In the genomic region with DNA sequence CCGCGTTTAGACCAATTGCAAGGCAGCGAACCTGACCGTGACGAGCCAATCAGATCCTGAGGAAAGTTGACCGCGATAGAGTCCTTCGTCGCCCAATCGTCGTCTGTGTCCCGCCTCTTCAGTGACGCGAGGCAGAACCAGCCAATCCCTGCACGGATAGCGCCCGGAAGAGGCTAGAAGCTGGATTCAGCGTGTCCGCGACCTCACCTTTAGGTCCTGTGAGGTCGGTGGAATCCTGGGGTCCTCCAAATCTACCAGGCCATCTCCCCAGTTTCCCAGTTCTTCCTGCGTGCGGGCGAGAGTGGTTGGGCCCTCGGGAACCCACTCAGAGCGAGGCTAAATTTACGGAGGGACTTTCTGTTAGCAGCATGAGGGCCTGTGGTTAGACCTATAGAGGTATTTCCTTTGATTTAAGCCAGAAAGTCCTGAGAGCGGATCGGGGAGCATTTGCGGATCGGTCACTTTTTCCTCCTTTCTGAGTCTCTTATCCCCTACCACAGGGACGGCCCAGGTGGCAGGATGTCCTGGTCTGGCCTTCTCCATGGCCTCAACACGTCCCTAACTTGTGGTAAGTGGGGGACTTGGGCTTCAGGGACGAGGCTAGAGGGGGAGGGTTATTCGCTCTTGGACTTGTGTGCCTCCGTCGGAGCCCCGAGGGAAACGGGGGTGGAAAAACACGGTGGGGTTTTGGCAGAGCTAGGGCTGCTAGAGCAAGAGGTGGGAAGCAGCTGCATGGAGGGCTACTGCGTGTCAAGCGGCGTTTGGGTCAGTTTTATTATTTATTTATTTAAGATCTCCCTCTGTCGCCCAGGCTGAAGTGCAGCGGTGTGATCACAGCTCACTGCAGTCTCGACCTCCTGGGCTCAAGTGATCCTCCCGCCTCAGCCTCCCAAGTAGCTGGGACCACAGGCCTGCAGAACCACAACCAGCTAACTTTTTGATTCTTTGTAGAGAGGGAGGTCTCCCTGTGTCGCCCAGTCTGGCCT, we compare ENCODE assay signal across 1 cellular context.
TF ChIP-seq lines count a peak whose summit lies in the region.

A gene (plus strand): TSS at position 169 of the 986 bp plus-strand sequence. CDS start 351 bp downstream, at position 520.

TF ChIP-seq in HepG2, 621 proteins besides CTCF, POLR2A, EP300 and RAD21 (continued from another document and continues in another):
- TF ChIP-seq ZNF605 (CRISPR knock-in tag; IDR thresholded peaks at IDR 0.05) = peak; percentile 68
- 0 out of 2 replicates have a peak, but pooled peaks have one; percentile 38 for TF ChIP-seq ERF (CRISPR knock-in tag; IDR thresholded peaks at IDR 0.05)
- TF ChIP-seq ZNF501 (CRISPR knock-in tag; IDR thresholded peaks at IDR 0.05) = peak; percentile 20; the same call in 1 of the 2 replicates
- TF ChIP-seq, protein P1, sequence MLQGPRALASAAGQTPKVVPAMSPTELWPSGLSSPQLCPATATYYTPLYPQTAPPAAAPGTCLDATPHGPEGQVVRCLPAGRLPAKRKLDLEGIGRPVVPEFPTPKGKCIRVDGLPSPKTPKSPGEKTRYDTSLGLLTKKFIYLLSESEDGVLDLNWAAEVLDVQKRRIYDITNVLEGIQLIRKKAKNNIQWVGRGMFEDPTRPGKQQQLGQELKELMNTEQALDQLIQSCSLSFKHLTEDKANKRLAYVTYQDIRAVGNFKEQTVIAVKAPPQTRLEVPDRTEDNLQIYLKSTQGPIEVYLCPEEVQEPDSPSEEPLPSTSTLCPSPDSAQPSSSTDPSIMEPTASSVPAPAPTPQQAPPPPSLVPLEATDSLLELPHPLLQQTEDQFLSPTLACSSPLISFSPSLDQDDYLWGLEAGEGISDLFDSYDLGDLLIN (CRISPR knock-in tag; IDR thresholded peaks at IDR 0.05; ENCODE audit: borderline replicate concordance) = 0 out of 2 replicates have a peak, but pooled peaks have one; percentile 60
- 0 out of 2 replicates have a peak, but pooled peaks have one; percentile 19 for TF ChIP-seq ARNT2 (CRISPR knock-in tag; IDR thresholded peaks at IDR 0.05; ENCODE audit: low read depth)
- 0 out of 2 replicates have a peak, but pooled peaks have one; percentile 16 for TF ChIP-seq HDAC1 (CRISPR knock-in tag; IDR thresholded peaks at IDR 0.05)
- peak; percentile 90 for TF ChIP-seq ELF1 (CRISPR knock-in tag; IDR thresholded peaks at IDR 0.05)
- 0 out of 2 replicates have a peak, but pooled peaks have one; percentile 53 for TF ChIP-seq ZNF510 (CRISPR knock-in tag; IDR thresholded peaks at IDR 0.05; ENCODE audit: low read depth)
- TF ChIP-seq NBN (conservative IDR thresholded peaks at IDR 0.05) = no peak
- TF ChIP-seq MTF2 (CRISPR knock-in tag; IDR thresholded peaks at IDR 0.05; ENCODE audit: borderline replicate concordance) = no peak
- no peak; the same call in 1 of the 2 replicates for TF ChIP-seq HDAC2 (CRISPR knock-in tag; IDR thresholded peaks at IDR 0.05)
- no peak; the same call in 1 of the 2 replicates for TF ChIP-seq ELF3 (CRISPR knock-in tag; IDR thresholded peaks at IDR 0.05)
- TF ChIP-seq ZNF83 (CRISPR knock-in tag; IDR thresholded peaks at IDR 0.05; ENCODE audit: borderline replicate concordance) = no peak
- peak; percentile 34; the same call in 1 of the 2 replicates for TF ChIP-seq PHF20 (CRISPR knock-in tag; IDR thresholded peaks at IDR 0.05)
- TF ChIP-seq SP5 (CRISPR knock-in tag; IDR thresholded peaks at IDR 0.05; ENCODE audit: borderline replicate concordance, low read depth) = 0 out of 2 replicates have a peak, but pooled peaks have one; percentile 22
- TF ChIP-seq NR2F6 (IDR thresholded peaks at IDR 0.05) = 0 out of 2 replicates have a peak, but pooled peaks have one; percentile 24
- TF ChIP-seq NR2F6 (CRISPR knock-in tag; IDR thresholded peaks at IDR 0.05) = no peak; the same call in 1 of the 2 replicates
- TF ChIP-seq, protein P2, sequence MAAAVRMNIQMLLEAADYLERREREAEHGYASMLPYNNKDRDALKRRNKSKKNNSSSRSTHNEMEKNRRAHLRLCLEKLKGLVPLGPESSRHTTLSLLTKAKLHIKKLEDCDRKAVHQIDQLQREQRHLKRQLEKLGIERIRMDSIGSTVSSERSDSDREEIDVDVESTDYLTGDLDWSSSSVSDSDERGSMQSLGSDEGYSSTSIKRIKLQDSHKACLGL (CRISPR knock-in tag; IDR thresholded peaks at IDR 0.05) = peak; percentile 38; the same call in 1 of the 2 replicates
- TF ChIP-seq ZBTB42 (CRISPR knock-in tag; IDR thresholded peaks at IDR 0.05) = no peak
- no peak for TF ChIP-seq TBX2 (CRISPR knock-in tag; IDR thresholded peaks at IDR 0.05; ENCODE audit: borderline replicate concordance)
- TF ChIP-seq NAIF1 (CRISPR knock-in tag; IDR thresholded peaks at IDR 0.05; ENCODE audit: borderline replicate concordance) = no peak
- no peak for TF ChIP-seq FOSL2 (CRISPR knock-in tag; IDR thresholded peaks at IDR 0.05)
- TF ChIP-seq, protein P3, sequence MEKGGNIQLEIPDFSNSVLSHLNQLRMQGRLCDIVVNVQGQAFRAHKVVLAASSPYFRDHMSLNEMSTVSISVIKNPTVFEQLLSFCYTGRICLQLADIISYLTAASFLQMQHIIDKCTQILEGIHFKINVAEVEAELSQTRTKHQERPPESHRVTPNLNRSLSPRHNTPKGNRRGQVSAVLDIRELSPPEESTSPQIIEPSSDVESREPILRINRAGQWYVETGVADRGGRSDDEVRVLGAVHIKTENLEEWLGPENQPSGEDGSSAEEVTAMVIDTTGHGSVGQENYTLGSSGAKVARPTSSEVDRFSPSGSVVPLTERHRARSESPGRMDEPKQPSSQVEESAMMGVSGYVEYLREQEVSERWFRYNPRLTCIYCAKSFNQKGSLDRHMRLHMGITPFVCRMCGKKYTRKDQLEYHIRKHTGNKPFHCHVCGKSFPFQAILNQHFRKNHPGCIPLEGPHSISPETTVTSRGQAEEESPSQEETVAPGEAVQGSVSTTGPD (CRISPR knock-in tag; IDR thresholded peaks at IDR 0.05) = no peak
- peak; percentile 15 for TF ChIP-seq ZSCAN21 (CRISPR knock-in tag; IDR thresholded peaks at IDR 0.05; ENCODE audit: borderline replicate concordance)
- TF ChIP-seq, protein P4, sequence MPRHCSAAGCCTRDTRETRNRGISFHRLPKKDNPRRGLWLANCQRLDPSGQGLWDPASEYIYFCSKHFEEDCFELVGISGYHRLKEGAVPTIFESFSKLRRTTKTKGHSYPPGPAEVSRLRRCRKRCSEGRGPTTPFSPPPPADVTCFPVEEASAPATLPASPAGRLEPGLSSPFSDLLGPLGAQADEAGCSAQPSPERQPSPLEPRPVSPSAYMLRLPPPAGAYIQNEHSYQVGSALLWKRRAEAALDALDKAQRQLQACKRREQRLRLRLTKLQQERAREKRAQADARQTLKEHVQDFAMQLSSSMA (CRISPR knock-in tag; IDR thresholded peaks at IDR 0.05) = peak; percentile 88; the same call in 1 of the 2 replicates
- TF ChIP-seq ZNF12 (CRISPR knock-in tag; IDR thresholded peaks at IDR 0.05) = 0 out of 2 replicates have a peak, but pooled peaks have one; percentile 9
- TF ChIP-seq MIXL1 (CRISPR knock-in tag; IDR thresholded peaks at IDR 0.05) = peak; percentile 11; the same call in 1 of the 2 replicates
- 0 out of 2 replicates have a peak, but pooled peaks have one; percentile 32 for TF ChIP-seq ZNF335 (CRISPR knock-in tag; IDR thresholded peaks at IDR 0.05)
- peak; percentile 93 for TF ChIP-seq CREB1 (IDR thresholded peaks at IDR 0.05)
- peak; percentile 94 for TF ChIP-seq CREB1 (CRISPR knock-in tag; IDR thresholded peaks at IDR 0.05)
- 0 out of 2 replicates have a peak, but pooled peaks have one; percentile 15 for TF ChIP-seq EEA1 (CRISPR knock-in tag; IDR thresholded peaks at IDR 0.05; ENCODE audit: borderline replicate concordance)
- TF ChIP-seq RORA (CRISPR knock-in tag; IDR thresholded peaks at IDR 0.05) = no peak
- TF ChIP-seq, protein P5, sequence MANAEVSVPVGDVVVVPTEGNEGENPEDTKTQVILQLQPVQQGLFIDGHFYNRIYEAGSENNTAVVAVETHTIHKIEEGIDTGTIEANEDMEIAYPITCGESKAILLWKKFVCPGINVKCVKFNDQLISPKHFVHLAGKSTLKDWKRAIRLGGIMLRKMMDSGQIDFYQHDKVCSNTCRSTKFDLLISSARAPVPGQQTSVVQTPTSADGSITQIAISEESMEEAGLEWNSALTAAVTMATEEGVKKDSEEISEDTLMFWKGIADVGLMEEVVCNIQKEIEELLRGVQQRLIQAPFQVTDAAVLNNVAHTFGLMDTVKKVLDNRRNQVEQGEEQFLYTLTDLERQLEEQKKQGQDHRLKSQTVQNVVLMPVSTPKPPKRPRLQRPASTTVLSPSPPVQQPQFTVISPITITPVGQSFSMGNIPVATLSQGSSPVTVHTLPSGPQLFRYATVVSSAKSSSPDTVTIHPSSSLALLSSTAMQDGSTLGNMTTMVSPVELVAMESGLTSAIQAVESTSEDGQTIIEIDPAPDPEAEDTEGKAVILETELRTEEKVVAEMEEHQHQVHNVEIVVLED (CRISPR knock-in tag; IDR thresholded peaks at IDR 0.05; ENCODE audit: borderline replicate concordance) = 0 out of 2 replicates have a peak, but pooled peaks have one; percentile 13
- TF ChIP-seq ZNF749 (CRISPR knock-in tag; IDR thresholded peaks at IDR 0.05; ENCODE audit: borderline replicate concordance) = no peak
- TF ChIP-seq IRF2 (CRISPR knock-in tag; IDR thresholded peaks at IDR 0.05) = peak; percentile 12; the same call in 1 of the 2 replicates
- TF ChIP-seq KMT2B (CRISPR knock-in tag; IDR thresholded peaks at IDR 0.05) = peak; percentile 41; the same call in 1 of the 2 replicates
- no peak for TF ChIP-seq SOX6 (IDR thresholded peaks at IDR 0.05)
- no peak for TF ChIP-seq SOX6 (CRISPR knock-in tag; IDR thresholded peaks at IDR 0.05)
- no peak; the same call in 1 of the 2 replicates for TF ChIP-seq KDM5B (CRISPR knock-in tag; IDR thresholded peaks at IDR 0.05; ENCODE audit: borderline replicate concordance)
- peak; percentile 53; the same call in 1 of the 2 replicates for TF ChIP-seq ZNF333 (CRISPR knock-in tag; IDR thresholded peaks at IDR 0.05; ENCODE audit: borderline replicate concordance)
- no peak for TF ChIP-seq TRIM24 (CRISPR knock-in tag; IDR thresholded peaks at IDR 0.05)
- no peak for TF ChIP-seq HOXA9 (CRISPR knock-in tag; IDR thresholded peaks at IDR 0.05; ENCODE audit: borderline replicate concordance)
- no peak for TF ChIP-seq POLR2AphosphoS2 (IDR thresholded peaks at IDR 0.05; ENCODE audit: low read depth, low read length)
- peak; percentile 95 for TF ChIP-seq NFYC (CRISPR knock-in tag; IDR thresholded peaks at IDR 0.05)
- TF ChIP-seq, protein P6, sequence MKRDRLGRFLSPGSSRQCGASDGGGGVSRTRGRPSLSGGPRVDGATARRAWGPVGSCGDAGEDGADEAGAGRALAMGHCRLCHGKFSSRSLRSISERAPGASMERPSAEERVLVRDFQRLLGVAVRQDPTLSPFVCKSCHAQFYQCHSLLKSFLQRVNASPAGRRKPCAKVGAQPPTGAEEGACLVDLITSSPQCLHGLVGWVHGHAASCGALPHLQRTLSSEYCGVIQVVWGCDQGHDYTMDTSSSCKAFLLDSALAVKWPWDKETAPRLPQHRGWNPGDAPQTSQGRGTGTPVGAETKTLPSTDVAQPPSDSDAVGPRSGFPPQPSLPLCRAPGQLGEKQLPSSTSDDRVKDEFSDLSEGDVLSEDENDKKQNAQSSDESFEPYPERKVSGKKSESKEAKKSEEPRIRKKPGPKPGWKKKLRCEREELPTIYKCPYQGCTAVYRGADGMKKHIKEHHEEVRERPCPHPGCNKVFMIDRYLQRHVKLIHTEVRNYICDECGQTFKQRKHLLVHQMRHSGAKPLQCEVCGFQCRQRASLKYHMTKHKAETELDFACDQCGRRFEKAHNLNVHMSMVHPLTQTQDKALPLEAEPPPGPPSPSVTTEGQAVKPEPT (CRISPR knock-in tag; IDR thresholded peaks at IDR 0.05; ENCODE audit: low read depth) = 0 out of 2 replicates have a peak, but pooled peaks have one; percentile 70
- TF ChIP-seq SMAD1 (CRISPR knock-in tag; IDR thresholded peaks at IDR 0.05; ENCODE audit: borderline replicate concordance, low read depth) = no peak
- no peak for TF ChIP-seq CBX5 (CRISPR knock-in tag; IDR thresholded peaks at IDR 0.05; ENCODE audit: borderline replicate concordance)
- peak; percentile 13 for TF ChIP-seq IKZF4 (CRISPR knock-in tag; IDR thresholded peaks at IDR 0.05; ENCODE audit: borderline replicate concordance, low read depth, not compliant biosample characterization)
- TF ChIP-seq RBM39 (IDR thresholded peaks at IDR 0.05; ENCODE audit: low read depth, low read length, poor library complexity, severe bottlenecking) = peak; percentile 6
- TF ChIP-seq, protein P7, sequence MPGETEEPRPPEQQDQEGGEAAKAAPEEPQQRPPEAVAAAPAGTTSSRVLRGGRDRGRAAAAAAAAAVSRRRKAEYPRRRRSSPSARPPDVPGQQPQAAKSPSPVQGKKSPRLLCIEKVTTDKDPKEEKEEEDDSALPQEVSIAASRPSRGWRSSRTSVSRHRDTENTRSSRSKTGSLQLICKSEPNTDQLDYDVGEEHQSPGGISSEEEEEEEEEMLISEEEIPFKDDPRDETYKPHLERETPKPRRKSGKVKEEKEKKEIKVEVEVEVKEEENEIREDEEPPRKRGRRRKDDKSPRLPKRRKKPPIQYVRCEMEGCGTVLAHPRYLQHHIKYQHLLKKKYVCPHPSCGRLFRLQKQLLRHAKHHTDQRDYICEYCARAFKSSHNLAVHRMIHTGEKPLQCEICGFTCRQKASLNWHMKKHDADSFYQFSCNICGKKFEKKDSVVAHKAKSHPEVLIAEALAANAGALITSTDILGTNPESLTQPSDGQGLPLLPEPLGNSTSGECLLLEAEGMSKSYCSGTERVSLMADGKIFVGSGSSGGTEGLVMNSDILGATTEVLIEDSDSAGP (CRISPR knock-in tag; IDR thresholded peaks at IDR 0.05; ENCODE audit: borderline replicate concordance) = peak; percentile 46; the same call in 1 of the 2 replicates
- no peak; the same call in 1 of the 2 replicates for TF ChIP-seq SALL1 (CRISPR knock-in tag; IDR thresholded peaks at IDR 0.05)
- no peak for TF ChIP-seq ZNF292 (CRISPR knock-in tag; IDR thresholded peaks at IDR 0.05; ENCODE audit: borderline replicate concordance, low read depth)
- peak; percentile 35; the same call in 1 of the 2 replicates for TF ChIP-seq REXO4 (CRISPR knock-in tag; IDR thresholded peaks at IDR 0.05; ENCODE audit: borderline replicate concordance)
- no peak; the same call in 1 of the 2 replicates for TF ChIP-seq RFXANK (CRISPR knock-in tag; IDR thresholded peaks at IDR 0.05)
- peak; percentile 64 for TF ChIP-seq GABPA (IDR thresholded peaks at IDR 0.05; ENCODE audit: low read depth, low read length)
- TF ChIP-seq GABPA (CRISPR knock-in tag; IDR thresholded peaks at IDR 0.05; ENCODE audit: low read depth) = peak; percentile 88
- TF ChIP-seq U2AF1 (optimal IDR thresholded peaks at IDR 0.05; ENCODE audit: low read depth, low read length) = peak; percentile 43
- TF ChIP-seq, protein P8, sequence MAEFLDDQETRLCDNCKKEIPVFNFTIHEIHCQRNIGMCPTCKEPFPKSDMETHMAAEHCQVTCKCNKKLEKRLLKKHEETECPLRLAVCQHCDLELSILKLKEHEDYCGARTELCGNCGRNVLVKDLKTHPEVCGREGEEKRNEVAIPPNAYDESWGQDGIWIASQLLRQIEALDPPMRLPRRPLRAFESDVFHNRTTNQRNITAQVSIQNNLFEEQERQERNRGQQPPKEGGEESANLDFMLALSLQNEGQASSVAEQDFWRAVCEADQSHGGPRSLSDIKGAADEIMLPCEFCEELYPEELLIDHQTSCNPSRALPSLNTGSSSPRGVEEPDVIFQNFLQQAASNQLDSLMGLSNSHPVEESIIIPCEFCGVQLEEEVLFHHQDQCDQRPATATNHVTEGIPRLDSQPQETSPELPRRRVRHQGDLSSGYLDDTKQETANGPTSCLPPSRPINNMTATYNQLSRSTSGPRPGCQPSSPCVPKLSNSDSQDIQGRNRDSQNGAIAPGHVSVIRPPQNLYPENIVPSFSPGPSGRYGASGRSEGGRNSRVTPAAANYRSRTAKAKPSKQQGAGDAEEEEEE (CRISPR knock-in tag; IDR thresholded peaks at IDR 0.05; ENCODE audit: borderline replicate concordance) = no peak
